8 cellular contexts compared by ENCODE assay signal in the genomic region with DNA sequence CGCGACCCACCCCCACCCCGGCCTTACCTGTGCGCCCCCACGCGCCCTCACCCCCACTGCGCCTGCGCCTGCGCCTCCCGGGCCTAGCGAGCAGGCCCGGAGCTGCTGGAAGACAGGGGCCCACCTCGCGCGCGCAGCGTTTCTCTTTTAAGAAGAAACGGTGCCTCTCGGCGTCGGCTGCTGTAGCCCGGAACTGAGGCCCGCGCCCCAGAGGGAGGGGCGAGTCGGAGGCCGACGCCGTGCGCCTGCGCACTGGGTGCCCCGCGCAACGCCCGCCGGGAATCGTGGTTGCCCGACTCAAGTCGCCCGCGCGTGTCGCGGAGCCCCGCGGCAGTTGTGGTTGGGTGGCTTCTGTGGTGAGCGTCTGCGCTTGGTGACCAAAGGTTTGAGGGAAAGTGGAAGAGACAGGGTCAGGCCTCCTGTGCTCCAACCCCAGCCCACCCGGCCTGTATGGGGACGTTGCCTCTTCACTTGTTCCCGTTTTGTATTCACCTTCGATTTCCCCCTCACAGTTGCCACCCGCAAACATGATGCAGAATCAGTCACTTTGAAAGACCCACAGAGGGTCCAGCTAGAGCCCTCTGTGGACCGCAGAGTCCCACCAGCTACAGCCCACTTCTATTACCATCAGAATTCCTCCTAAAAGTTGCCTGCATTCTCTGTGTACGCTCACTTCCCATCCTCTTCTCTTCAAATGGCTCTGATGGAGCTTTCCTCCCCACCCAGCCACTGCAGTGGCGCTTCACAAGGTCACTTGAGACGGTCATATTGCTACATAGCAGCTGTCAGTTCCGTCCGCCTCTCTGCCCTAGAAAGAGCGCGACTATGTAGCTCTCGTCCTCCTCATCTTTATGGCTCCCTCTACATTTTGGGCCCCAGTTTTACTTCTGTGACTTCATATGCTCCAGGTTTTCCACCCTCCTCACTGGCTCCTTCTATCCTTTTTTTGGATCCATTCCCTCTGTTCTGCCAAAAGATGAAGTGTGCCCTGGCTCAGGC. TPM values are rescaled to one million over a fixed set of nuclear protein-coding genes. Genes with fewer than 3 reads are reported as not detected.
DNase-seq lines count a peak whose midpoint lies in the region; ATAC-seq and TF ChIP-seq lines count a peak whose summit lies in the region.

ZNF692 (minus strand) TSS at position 195 of the 999 bp plus-strand sequence. CDS start 776 bp downstream, outside the sequence.

- H3K4me1 ChIP-seq in HCT116 (ENCODE audit: control insufficient read depth in 1 of 2, insufficient read depth in 2 of 2, low read length in 2 of 2) (peaks cover 12 to 41% of the 10 kb centered on the region in 2 experiments), MM.1S (ENCODE audit: low read length) (peaks cover 28% of the 10 kb centered on the region), stomach smooth muscle (ENCODE audit: control insufficient read depth, insufficient read depth, low read length) (peaks cover 36% of the 10 kb centered on the region)

- TF ChIP-seq POLR2A in HCT116 (IDR thresholded peaks at IDR 0.05; ENCODE audit: borderline replicate concordance, extremely low read depth, insufficient read depth, insufficient read length), result peak; percentile 83

- peak within 1 kb of the TSS; percentile 92 for H3K9ac ChIP-seq in HCT116 (ENCODE audit: low read length)
- peak within 1 kb of the TSS; percentile 81 for H3K9ac ChIP-seq in MM.1S (ENCODE audit: low read length)
- H3K9ac ChIP-seq in stomach smooth muscle (ENCODE audit: low read length in 2 of 2), result peak within 1 kb of the TSS; percentile 93 to 94

- peak within 1 kb of the TSS; percentile 72 for H3K4me2 ChIP-seq in HCT116 (ENCODE audit: low read length)
- peak within 1 kb of the TSS; percentile 97 for H3K4me2 ChIP-seq in MM.1S (ENCODE audit: low read depth, low read length)

- CTCF ChIA-PET in HCT116 (lab: Charles Lee), result interaction anchor here (0.8 to 1.8 kb wide), 9 partner anchors 13 to 67 kb away, joined by 3 to 24 read pairs (median 5); partner anchors contain the start of gene ZNF672

- peak; percentile 86 for ATAC-seq in HCT116

- peaks cover 8% of the 10 kb centered on the region for H3K36me3 Mint-ChIP-seq in neural crest cell (ENCODE audit: low read depth)

- peak within 1 kb of the TSS; percentile 90 for H3K4me3 Mint-ChIP-seq in neural crest cell

- TSS peak; percentile 90 for BruUV-seq in HCT116 (replicated peaks; lab: Mats Ljungman, UMichigan)

- H3K9me3 ChIP-seq in HCT116 (ENCODE audit: control insufficient read depth in 1 of 2, insufficient read depth in 1 of 2, low read depth in 1 of 2, low read length in 2 of 2), result no peaks in the 10 kb centered on the region
- no peaks in the 10 kb centered on the region for H3K9me3 ChIP-seq in MM.1S (replicated peaks; ENCODE audit: insufficient read depth, low read length)
- H3K9me3 ChIP-seq in stomach smooth muscle (ENCODE audit: control insufficient read depth in 2 of 2, low read length in 2 of 2), result no peaks in the 10 kb centered on the region

- no peak for TF ChIP-seq CTCF in HCT116 (IDR thresholded peaks at IDR 0.05 in 2 of 3, conservative IDR thresholded peaks at IDR 0.05 in 1 of 3; ENCODE audit: borderline replicate concordance in 1 of 3, insufficient read depth in 1 of 3, low read depth in 2 of 3, low read length in 2 of 3)
- no peak for TF ChIP-seq CTCF in MM.1S (IDR thresholded peaks at IDR 0.05; ENCODE audit: low read length)
- TF ChIP-seq CTCF in neural crest cell (conservative IDR thresholded peaks at IDR 0.05), result peak; percentile 9

- H3K9me3 Mint-ChIP-seq in neural crest cell, result no peaks in the 10 kb centered on the region

- H3K27ac Mint-ChIP-seq in neural crest cell (ENCODE audit: unreplicated experiment), result peak within 1 kb of the TSS; percentile 98

- peaks cover 40% of the 10 kb centered on the region for H3K4me1 Mint-ChIP-seq in neural crest cell

- H3F3A ChIP-seq in MM.1S (ENCODE audit: insufficient read depth, low read length), result peaks cover 5% of the 10 kb centered on the region; the same call in 1 of the 2 replicates

- H3K9me2 ChIP-seq in HCT116 (ENCODE audit: insufficient read depth) (no peaks in the 10 kb centered on the region), MM.1S (replicated peaks; ENCODE audit: insufficient read depth, low read length) (no peaks in the 10 kb centered on the region)

- peak within 1 kb of the TSS; percentile 66 to 83 for H3K4me3 ChIP-seq in HCT116 (replicated peaks in 1 of 2; ENCODE audit: low read depth in 1 of 2, low read length in 2 of 2)
- H3K4me3 ChIP-seq in MM.1S (ENCODE audit: low read length), result peak within 1 kb of the TSS; percentile 67
- peak within 1 kb of the TSS; percentile 75 to 84 for H3K4me3 ChIP-seq in stomach smooth muscle (ENCODE audit: low read length in 2 of 2)

- H3K36me3 ChIP-seq in HCT116 (ENCODE audit: control insufficient read depth in 1 of 2, insufficient read depth in 2 of 2, low read length in 2 of 2), result peaks cover 4 to 18% of the 10 kb centered on the region in 2 experiments; a peak in 2 of 4 replicates
- H3K36me3 ChIP-seq in MM.1S (replicated peaks; ENCODE audit: insufficient read depth, low read length), result no peaks in the 10 kb centered on the region
- H3K36me3 ChIP-seq in stomach smooth muscle (ENCODE audit: control insufficient read depth in 2 of 2, insufficient read depth in 2 of 2, low read length in 2 of 2), result peaks cover 2 to 10% of the 10 kb centered on the region in 2 donors

- no peaks in the 10 kb centered on the region for H3K27me3 ChIP-seq in HCT116 (ENCODE audit: insufficient read depth, low read length)
- peaks cover 14% of the 10 kb centered on the region for H3K27me3 ChIP-seq in MM.1S (replicated peaks; ENCODE audit: insufficient read depth, low read length)
- no peaks in the 10 kb centered on the region for H3K27me3 ChIP-seq in stomach smooth muscle (ENCODE audit: control insufficient read depth in 1 of 2, insufficient read depth in 2 of 2, low read length in 2 of 2)

- DNase-seq in GDM1 (lab: John Stamatoyannopoulos, UW) (peak; percentile 97), HCT116 (ENCODE audit: low read depth, low spot score) (peak; percentile 95), MM.1S (peak; percentile 100), SIG-M5 (lab: John Stamatoyannopoulos, UW) (peak; percentile 96), activated gamma-delta T cell (lab: John Stamatoyannopoulos, UW) (peak; percentile 95), fibroblast of the conjunctiva (ENCODE audit: low read depth) (peak; percentile 94), neural crest cell (ENCODE audit: low read depth, low spot score) (peak; percentile 92)

- POLR2A ChIA-PET in HCT116 (lab: Charles Lee), result interaction anchor here (0.9 to 2.8 kb wide), 6 partner anchors 12 to 47 kb away, joined by 3 to 44 read pairs (median 4); partner anchors contain the start of genes PGBD2, SH3BP5L and ZNF672

- TF ChIP-seq RAD21 in HCT116 (IDR thresholded peaks at IDR 0.05; ENCODE audit: low read depth), result no peak

- H3K27ac ChIP-seq in HCT116 (ENCODE audit: low read depth, low read length) (peak within 1 kb of the TSS; percentile 79), MM.1S (ENCODE audit: low read length) (peak within 1 kb of the TSS; percentile 55; the same call in 1 of the 2 replicates), stomach smooth muscle (ENCODE audit: low read length) (peak within 1 kb of the TSS; percentile 88)

- RAD21 ChIA-PET in HCT116 (lab: Charles Lee; ENCODE audit: low non-redundant PET in 1 of 2, low total read pairs in 2 of 2, uncharacterized antibody in 2 of 2, unreplicated experiment in 2 of 2), result no interaction called here

- no peaks in the 10 kb centered on the region for H4K20me1 ChIP-seq in HCT116 (ENCODE audit: insufficient read depth)
- no peaks in the 10 kb centered on the region for H4K20me1 ChIP-seq in MM.1S (ENCODE audit: insufficient read depth, low read length)

- H3K27me3 Mint-ChIP-seq in neural crest cell (ENCODE audit: low read depth), result peaks cover 34% of the 10 kb centered on the region

- no peak within 1 kb of the TSS for H2AFZ ChIP-seq in HCT116 (ENCODE audit: low read depth, low read length, poor library complexity, severe bottlenecking)
- H2AFZ ChIP-seq in MM.1S (ENCODE audit: low read length), result peak within 1 kb of the TSS; percentile 87

- intact Hi-C loops in HCT116 (cut with micrococcal nuclease), result loop anchor here (1.0 kb wide), 4 partner anchors 14 to 47 kb away; partner anchors contain the start of genes PGBD2 and ZNF672

- H3K79me2 ChIP-seq in HCT116 (ENCODE audit: insufficient read depth, low read length), result peaks cover 30% of the 10 kb centered on the region; the same call in 1 of the 2 replicates
- H3K79me2 ChIP-seq in MM.1S (ENCODE audit: low read length), result peaks cover 17% of the 10 kb centered on the region

TF ChIP-seq in HCT116, 20 proteins besides CTCF, POLR2A, EP300 and RAD21 (continues in another document):
- TF ChIP-seq EZH2 (IDR thresholded peaks at IDR 0.05), result no peak
- TF ChIP-seq, protein P1, sequence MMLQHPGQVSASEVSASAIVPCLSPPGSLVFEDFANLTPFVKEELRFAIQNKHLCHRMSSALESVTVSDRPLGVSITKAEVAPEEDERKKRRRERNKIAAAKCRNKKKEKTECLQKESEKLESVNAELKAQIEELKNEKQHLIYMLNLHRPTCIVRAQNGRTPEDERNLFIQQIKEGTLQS (IDR thresholded peaks at IDR 0.05), result no peak
- TF ChIP-seq POLR2AphosphoS5 (IDR thresholded peaks at IDR 0.05; ENCODE audit: low read depth, low read length), result peak; percentile 98
- TF ChIP-seq SIN3A (IDR thresholded peaks at IDR 0.05; ENCODE audit: low read depth), result peak; percentile 83

RNA-seq across cellular contexts. Expression of gene ZNF692, which starts in this region (rescaled TPM):
- 76.2 TPM for total RNA-seq in HCT116 (2021; ENCODE audit: unreplicated experiment)
- 60.2 and 69.1 TPM in 2 replicates for polyA plus RNA-seq in HCT116 (2012)
- 72.5 and 72.8 TPM in 2 replicates for total RNA-seq in neural crest cell

Comparison
In these comparisons a context has a peak if more than half of its experiments do, and no peak if none do; other contexts are left out.
1. Peak in every context shown above with its lines: DNase-seq, ATAC-seq, H3K4me3 ChIP-seq and H3K27ac ChIP-seq.